ENCODE assay signal across 30 cellular contexts in the genomic region with DNA sequence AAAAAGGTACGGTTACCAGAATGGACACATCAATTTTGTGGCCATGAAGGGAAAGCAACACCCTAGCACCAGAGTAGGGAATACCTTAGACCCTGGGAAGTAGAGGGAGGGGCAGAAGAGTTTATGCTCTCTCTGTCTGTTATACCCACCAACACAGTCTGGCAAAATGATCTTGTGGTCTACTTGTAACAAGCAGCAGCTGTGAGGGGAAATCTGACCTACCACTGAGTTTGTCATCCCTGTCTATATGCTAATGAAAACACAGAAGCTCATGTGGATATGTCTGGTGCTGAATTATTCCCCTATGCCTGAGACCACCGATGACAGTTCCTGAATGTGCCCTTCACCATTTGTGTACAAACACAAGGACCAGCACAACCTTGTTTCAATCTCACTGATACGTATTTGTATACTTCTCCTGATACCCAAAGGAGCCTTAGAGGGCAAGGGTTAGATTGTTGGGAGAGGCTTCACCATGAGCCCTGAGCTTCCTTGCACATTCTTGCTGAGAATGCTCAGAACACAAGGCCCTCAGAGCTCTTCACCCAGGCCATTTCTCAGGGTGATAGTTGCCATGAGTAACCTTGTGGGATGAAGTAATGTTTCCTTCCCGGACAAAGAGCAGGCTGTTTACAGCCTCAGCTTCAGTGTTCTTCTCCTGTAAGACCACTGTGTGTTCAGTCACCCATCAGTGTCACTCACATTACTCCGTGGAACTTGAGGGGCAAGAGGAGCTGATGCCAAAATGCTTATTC. TPM values are rescaled to one million over a fixed set of nuclear protein-coding genes. Genes with fewer than 3 reads are reported as not detected.
DNase-seq lines count a peak whose midpoint lies in the region; ATAC-seq and TF ChIP-seq lines count a peak whose summit lies in the region.
"Had no signal": no experiment of that assay in that cellular context is flagged by ENCODE, and none has a peak within 500 bp of the region (broad histone marks: within the 10 kb centered on the region; RNA-seq: fewer than 3 reads in every experiment).

No MANE protein-coding gene starts in this region.

- H3K36me3 ChIP-seq in DND-41 (ENCODE audit: insufficient read depth, low read length) = no peaks in the 10 kb centered on the region
- H3K36me3 ChIP-seq: cardiac muscle cell, esophagus squamous epithelium, tibial nerve had no signal

- peaks cover 3% of the 10 kb centered on the region for H3K27me3 ChIP-seq in DND-41 (ENCODE audit: insufficient read depth, low read length, poor library complexity)
- H3K27me3 ChIP-seq: cardiac muscle cell, esophagus squamous epithelium, tibial nerve had no signal

- no peak overlapping the region for H2AFZ ChIP-seq in DND-41 (ENCODE audit: low read depth, low read length)

- DNase-seq in DND-41 = no peak
- peak; percentile 18 for DNase-seq in RPMI7951 (ENCODE audit: low read depth)
- peak; percentile 30 for DNase-seq in dermis blood vessel endothelial cell
- DNase-seq in myocyte (ENCODE audit: low read depth) = peak; percentile 78
- no peak for DNase-seq in left ventricle myocardium superior
- DNase-seq: activated CD4-positive, alpha-beta T cell treated with anti-CD3 and anti-CD28 coated beads, Interleukin-2, amount 50 U/mL, for 1 hour; activated CD8-positive, alpha-beta memory T cell treated with anti-CD3 and anti-CD28 coated beads, Interleukin-2, amount 10 ng/mL, durations not matched to agents 7 days and 5 days; activated naive CD4-positive, alpha-beta T cell; activated T-cell treated with anti-CD3 and anti-CD28 coated beads, Interleukin-2, amount 50 U/mL, for 48 hours; amniotic stem cell; CD8-positive, alpha-beta T cell; cortex of kidney; DMS153; esophagus squamous epithelium; hypothalamus; mesendoderm; naive B cell; NCI-H2081; NCI-H446 treated with DMSO at 0.1 percent for 48 hours; occipital lobe; small intestine; T1000 had no signal

- TF ChIP-seq CTCF in DND-41 (IDR thresholded peaks at IDR 0.05; ENCODE audit: borderline replicate concordance, extremely low read depth, low read length, poor library complexity, severe bottlenecking) = no peak

- H3K4me2 ChIP-seq in DND-41 (ENCODE audit: insufficient read depth, low read length) = no peak overlapping the region

- no peaks in the 10 kb centered on the region for H3K79me2 ChIP-seq in DND-41 (ENCODE audit: insufficient read depth, low read length)

- intact Hi-C loops in left ventricle myocardium superior (cut with micrococcal nuclease) = no loop called here

- no peak overlapping the region for H3K9ac ChIP-seq in DND-41 (ENCODE audit: low read depth, low read length)

- no peak overlapping the region for H3K4me3 ChIP-seq in DND-41 (ENCODE audit: low read depth in 1 of 2, low read length in 2 of 2)
- H3K4me3 ChIP-seq: cardiac muscle cell, esophagus squamous epithelium, tibial nerve had no signal

- no peaks in the 10 kb centered on the region for H4K20me1 ChIP-seq in DND-41 (ENCODE audit: insufficient read depth, low read length)

- 0 out of 3 replicates have a peak, but pooled peaks have one; percentile 55 for ATAC-seq in DND-41 (ENCODE audit: insufficient read depth, low read depth)
- ATAC-seq in GM21619 (IDR thresholded peaks at IDR 0.05; ENCODE audit: unreplicated experiment) = no peak
- no peak for ATAC-seq in HG02884 (IDR thresholded peaks at IDR 0.05; ENCODE audit: unreplicated experiment)
- ATAC-seq in left ventricle myocardium superior = no peak
- no peak for ATAC-seq in GM18517 (IDR thresholded peaks at IDR 0.05; ENCODE audit: unreplicated experiment)
- ATAC-seq: activated CD8-positive, alpha-beta memory T cell treated with anti-CD3 and anti-CD28 coated beads, Interleukin-2, amount 10 ng/mL, durations not matched to agents 7 days and 5 days; CD8-positive, alpha-beta T cell; left lobe of liver; Right ventricle myocardium inferior; WTC11 had no signal

- H3K27ac ChIP-seq in DND-41 (ENCODE audit: low read length) = no peak overlapping the region
- H3K27ac ChIP-seq: cardiac muscle cell, esophagus squamous epithelium, tibial nerve had no signal

- H3K9me3 ChIP-seq in DND-41 (ENCODE audit: insufficient read depth, low read length, severe bottlenecking) = no peaks in the 10 kb centered on the region
- H3K9me3 ChIP-seq: esophagus squamous epithelium, tibial nerve had no signal

- H3K4me1 ChIP-seq in DND-41 (ENCODE audit: insufficient read depth, low read length) = no peaks in the 10 kb centered on the region
- H3K4me1 ChIP-seq: esophagus squamous epithelium, tibial nerve had no signal

RNA-seq across cellular contexts. Expression of a gene that starts 24.7 kb away (rescaled TPM):
- 51.8 and 59.1 TPM in 2 replicates for total RNA-seq in RPMI7951 (2014; rRNA removed; shearing (Covaris generic))
- total RNA-seq in dermis blood vessel endothelial cell (57.4 and 61.9 TPM in 2 replicates), myocyte (53.6 and 55.2 TPM in 2 replicates), left ventricle myocardium superior (34.4 TPM)
- polyA plus RNA-seq in myocyte (2012) = 18.0 TPM

RNA-seq across cellular contexts. Expression of a gene that starts 47.2 kb away (rescaled TPM):
- total RNA-seq in RPMI7951 (2014; rRNA removed; shearing (Covaris generic)) = 0.88 and 1.3 TPM in 2 replicates
- total RNA-seq in dermis blood vessel endothelial cell = 2.6 and 3.9 TPM in 2 replicates
- 0.47 and 1.9 TPM in 2 replicates for total RNA-seq in myocyte
- polyA plus RNA-seq in myocyte (2012) = 1.1 TPM
- 1.1 TPM for total RNA-seq in left ventricle myocardium superior

RNA-seq across cellular contexts. Expression of a gene that starts 49.4 kb away (rescaled TPM):
- total RNA-seq in RPMI7951 (2014; rRNA removed; shearing (Covaris generic)) = 54.7 and 76.3 TPM in 2 replicates
- total RNA-seq in dermis blood vessel endothelial cell (53.6 and 58.7 TPM in 2 replicates), myocyte (51.0 and 78.1 TPM in 2 replicates), left ventricle myocardium superior (65.1 TPM)
- 19.4 TPM for polyA plus RNA-seq in myocyte (2012)

Comparison
In these comparisons a context has a peak if more than half of its experiments do, and no peak if none do; other contexts are left out.
1. DNase-seq: peak in RPMI7951 (single experiment), dermis blood vessel endothelial cell (single experiment) and myocyte (single experiment); none in DND-41 (single experiment) and left ventricle myocardium superior (single experiment).